ENCODE assay signal across 8 cellular contexts in genomic region chr22:42560781-42561180, GRCh38. TPM values are rescaled to one million over a fixed set of nuclear protein-coding genes. Genes with fewer than 3 reads are reported as not detected.
DNase-seq lines count a peak whose midpoint lies in the region; ATAC-seq and TF ChIP-seq lines count a peak whose summit lies in the region.

No MANE protein-coding gene starts in this region.

- H3K4me1 ChIP-seq in gastroesophageal sphincter (peaks cover 0 to 16% (median 0%) of the 10 kb centered on the region in 3 donors), testis (peaks cover 15% of the 10 kb centered on the region), suprapubic skin (no peaks in the 10 kb centered on the region)

- H3K36me3 ChIP-seq in gastroesophageal sphincter (peaks cover 0 to 34% of the 10 kb centered on the region in 2 donors), testis (ENCODE audit: low read depth, missing control alignments) (no peaks in the 10 kb centered on the region), suprapubic skin (peaks cover 3% of the 10 kb centered on the region)

- H3K9me3 ChIP-seq in gastroesophageal sphincter, result no peaks in the 10 kb centered on the region
- no peaks in the 10 kb centered on the region for H3K9me3 ChIP-seq in testis
- no peaks in the 10 kb centered on the region for H3K9me3 ChIP-seq in suprapubic skin

- no peaks in the 10 kb centered on the region for H3K27me3 ChIP-seq in gastroesophageal sphincter
- no peaks in the 10 kb centered on the region for H3K27me3 ChIP-seq in testis
- no peaks in the 10 kb centered on the region for H3K27me3 ChIP-seq in suprapubic skin

- peak; percentile 35 for DNase-seq in activated CD4-positive, alpha-beta T cell treated with anti-CD3 and anti-CD28 coated beads for 48 hours
- DNase-seq in activated CD4-positive, alpha-beta T cell treated with anti-CD3 and anti-CD28 coated beads for 4 hours, result no peak
- no peak for DNase-seq in RWPE1 (ENCODE audit: low spot score)
- no peak for DNase-seq in testis
- DNase-seq in NCI-H1417 (lab: John Stamatoyannopoulos, UW), result no peak
- DNase-seq in suprapubic skin (ENCODE audit: low spot score in 2 of 2), result no peak
- no peak for DNase-seq in Ammon's horn (ENCODE audit: low spot score)

- H3K4me3 ChIP-seq in gastroesophageal sphincter (no peak overlapping the region), testis (no peak overlapping the region), suprapubic skin (no peak overlapping the region)

- TF ChIP-seq POLR2A in gastroesophageal sphincter (IDR thresholded peaks at IDR 0.05) (no peak), testis (IDR thresholded peaks at IDR 0.05) (no peak), suprapubic skin (IDR thresholded peaks at IDR 0.05) (no peak)

- TF ChIP-seq CTCF in RWPE1 (conservative IDR thresholded peaks at IDR 0.05; ENCODE audit: low read depth), result peak; percentile 17; the same call in 1 of the 2 replicates
- TF ChIP-seq CTCF in gastroesophageal sphincter (IDR thresholded peaks at IDR 0.05), result peak in 3 of 4 experiments; percentile 5 to 45 (median 28)
- peak; percentile 20 to 24 (median 20) for TF ChIP-seq CTCF in testis (IDR thresholded peaks at IDR 0.05)
- TF ChIP-seq CTCF in suprapubic skin (IDR thresholded peaks at IDR 0.05), result peak in 1 of 2 donors; percentile 35

- WGBS in gastroesophageal sphincter (ENCODE audit: low coverage in 1 of 2), 2 donors, result 54% methylated on average over 4 of the region's 7 CpGs; no CpG with 5 or more reads in 1 of the 2 donors
- WGBS in testis, 2 donors, result 60 to 81% methylated on average over 2 to 7 of the region's 7 CpGs
- 87% methylated on average over 7 of the region's 7 CpGs for WGBS in suprapubic skin

- POLR2A ChIA-PET in RWPE1 (lab: Yijun Ruan, JAX; ENCODE audit: low non-redundant PET), result interaction anchor here (0.6 kb wide), 1 partner anchor 54 kb away, joined by 3 read pairs; the partner anchor contains the start of gene POLDIP3

- no peak for TF ChIP-seq EP300 in gastroesophageal sphincter (IDR thresholded peaks at IDR 0.05)
- TF ChIP-seq EP300 in suprapubic skin (IDR thresholded peaks at IDR 0.05), result no peak

- CTCF ChIA-PET in RWPE1 (lab: Yijun Ruan, JAX), result no interaction called here

- H3K27ac ChIP-seq in RWPE1 (no peak overlapping the region), gastroesophageal sphincter (no peak overlapping the region), testis (no peak overlapping the region), suprapubic skin (no peak overlapping the region)

- ATAC-seq in gastroesophageal sphincter, result no peak

- intact Hi-C loops in testis (cut with DNase I; ENCODE audit: low total_unique reads), result no loop called here

RNA-seq across cellular contexts. Expression of gene SERHL2, which starts 7.0 kb away (rescaled TPM):
- total RNA-seq in gastroesophageal sphincter, result 1 to 10 TPM in 3 of 4 donors, under 1 TPM in 1; 0.94 to 7.7 (median 4.6) TPM
- total RNA-seq in testis, result 1 to 10 TPM; 6.9 to 8.8 TPM
- 11.3 TPM for polyA plus RNA-seq in testis (ENCODE audit: insufficient read depth, low read depth, low replicate concordance)
- total RNA-seq in suprapubic skin, result 10 to 100 TPM; 13.0 to 96.1 (median 52.1) TPM

RNA-seq across cellular contexts. Expression of gene RRP7A, which starts 41.2 kb away (rescaled TPM):
- total RNA-seq in gastroesophageal sphincter (10 to 100 TPM; 21.3 to 36.9 (median 29.1) TPM), testis (10 to 100 TPM; 30.8 to 43.3 TPM), suprapubic skin (10 to 100 TPM; 19.0 to 31.3 (median 23.5) TPM)
- polyA plus RNA-seq in testis (ENCODE audit: insufficient read depth, low read depth, low replicate concordance), result 62.8 TPM

RNA-seq across cellular contexts. Expression of gene POLDIP3, which starts 53.9 kb away (rescaled TPM):
- total RNA-seq in gastroesophageal sphincter (10 to 100 TPM; 30.6 to 50.7 (median 37.2) TPM), testis (10 to 100 TPM; 57.5 to 60.5 TPM), suprapubic skin (10 to 100 TPM; 32.4 to 61.1 (median 45.7) TPM)
- polyA plus RNA-seq in testis (ENCODE audit: insufficient read depth, low read depth, low replicate concordance), result 76.9 TPM
